Comparison of ENCODE assay signal across 16 cellular contexts in genomic region chr16:85832578-85833539, GRCh38. TPM values are rescaled to one million over a fixed set of nuclear protein-coding genes. Genes with fewer than 3 reads are reported as not detected.
DNase-seq lines count a peak whose midpoint lies in the region; ATAC-seq, FAIRE-seq and TF ChIP-seq lines count a peak whose summit lies in the region.
"Had no signal": no experiment of that assay in that cellular context is flagged by ENCODE, and none has a peak within 500 bp of the region (broad histone marks: within the 10 kb centered on the region; RNA-seq: fewer than 3 reads in every experiment).

No MANE protein-coding gene starts in this region.

- peak; percentile 46 for ATAC-seq in HG03175 (IDR thresholded peaks at IDR 0.05; ENCODE audit: unreplicated experiment)
- peak; percentile 93 for ATAC-seq in GM12878
- ATAC-seq in GM21447 (IDR thresholded peaks at IDR 0.05; ENCODE audit: unreplicated experiment): no peak

- TF ChIP-seq EP300 in GM12878 (IDR thresholded peaks at IDR 0.05; ENCODE audit: borderline replicate concordance in 1 of 2, control insufficient read depth in 1 of 2, low read depth in 2 of 2, low read length in 2 of 2): no peak

- TF ChIP-seq RAD21 in GM12878 (IDR thresholded peaks at IDR 0.05; ENCODE audit: insufficient read depth, low read depth, low read length): no peak

- TF ChIP-seq CTCF in GM12865 (IDR thresholded peaks at IDR 0.05; ENCODE audit: insufficient read depth, low read depth, low read length, missing control alignments) (no peak), GM12878 (IDR thresholded peaks at IDR 0.05 in 2 of 3, conservative IDR thresholded peaks at IDR 0.05 in 1 of 3; ENCODE audit: control insufficient read depth in 2 of 3, extremely low read depth in 1 of 3, insufficient read depth in 1 of 3, low read depth in 3 of 3, low read length in 3 of 3) (peak in 2 of 3 experiments; percentile 6 to 22; a peak in 1 of 6 replicates), esophagus squamous epithelium (IDR thresholded peaks at IDR 0.05) (no peak)

- no peak overlapping the region for H3K9ac ChIP-seq in GM12878 (ENCODE audit: control insufficient read depth, insufficient read depth, low read length)

- H4K20me1 ChIP-seq in GM12878 (ENCODE audit: control insufficient read depth, insufficient read depth): no peaks in the 10 kb centered on the region

- 19% methylated on average over 29 of the region's 29 CpGs for WGBS in GM12878 (ENCODE audit: insufficient coverage, insufficient replicate concordance, low lambda C conversion rate, missing lambda C conversion rate)
- WGBS in esophagus squamous epithelium, 2 donors: 68 to 70% methylated on average over 26 to 28 of the region's 29 CpGs

- TF ChIP-seq POLR2A in GM12878 (IDR thresholded peaks at IDR 0.05; ENCODE audit: low read depth, low read length) (no peak), esophagus squamous epithelium (IDR thresholded peaks at IDR 0.05) (no peak)

- DNase-seq in GM12865 (ENCODE audit: low read depth) (peak; percentile 63), GM12878 (ENCODE audit: low read depth, low spot score) (no peak), pons (ENCODE audit: low spot score) (peak; percentile 58), esophagus squamous epithelium (lab: John Stamatoyannopoulos, UW) (no peak), DMS79 treated with DMSO at 0.1 percent for 48 hours (lab: John Stamatoyannopoulos, UW) (no peak), NCI-H146 (lab: John Stamatoyannopoulos, UW) (no peak)
- DNase-seq: activated CD4-positive, alpha-beta memory T cell treated with anti-CD3 and anti-CD28 coated beads, Interleukin-2, amount 10 ng/mL, durations not matched to agents 7 days and 5 days; DMS153; NCI-H1417 treated with DMSO at 0.1 percent for 48 hours; NCI-H2227 treated with DMSO at 0.1 percent for 48 hours had no signal

- in situ Hi-C loops in GM12878 (cut with MboI): no loop called here

- no peaks in the 10 kb centered on the region for H3K36me3 ChIP-seq in GM12878 (ENCODE audit: control insufficient read depth in 2 of 2, insufficient read depth in 2 of 2, low read length in 1 of 2)
- no peaks in the 10 kb centered on the region for H3K36me3 ChIP-seq in esophagus squamous epithelium
- H3K36me3 ChIP-seq: cardiac muscle cell had no signal

- FAIRE-seq in GM12878 (lab: Jason Lieb, UNC): peak; percentile 38
- FAIRE-seq: endothelial cell of umbilical vein had no signal

- H3K27ac ChIP-seq in GM12878 (ENCODE audit: control insufficient read depth, insufficient read depth) (no peak overlapping the region), esophagus squamous epithelium (peak overlapping the region in 1 of 4 donors; percentile 33)
- H3K27ac ChIP-seq: cardiac muscle cell, HL-60 had no signal

- no peak overlapping the region for H3K4me3 ChIP-seq in GM12865 (ENCODE audit: low read depth, low read length)
- no peak overlapping the region for H3K4me3 ChIP-seq in GM12878
- H3K4me3 ChIP-seq in esophagus squamous epithelium: no peak overlapping the region
- H3K4me3 ChIP-seq: cardiac muscle cell, lung had no signal

- no TSS peak for BruUV-seq in GM12878 (replicated peaks; lab: Mats Ljungman, UMichigan)

- CTCF ChIA-PET in GM12878 (lab: Yijun Ruan, JAX): interaction anchor here (0.9 to 2.2 kb wide), 6 partner anchors 12 to 154 kb away, joined by 3 to 10 read pairs (median 3); no protein-coding TSS in a partner anchor

- no peaks in the 10 kb centered on the region for H3K79me2 ChIP-seq in GM12878 (ENCODE audit: control insufficient read depth, insufficient read depth, low read length)

- SMC1A ChIA-PET in GM12878 (lab: Charles Lee; ENCODE audit: uncharacterized antibody, unreplicated experiment): interaction anchor here (0.6 to 1.6 kb wide), 7 partner anchors 11 to 154 kb away, joined by 3 to 5 read pairs (median 3); no protein-coding TSS in a partner anchor

- POLR2A ChIA-PET in GM12878 (lab: Charles Lee): interaction anchor here (0.6 to 1.1 kb wide), 2 partner anchors 69 to 1524 kb away, joined by 3 to 4 read pairs; no protein-coding TSS in a partner anchor

- H2AFZ ChIP-seq in GM12878 (ENCODE audit: control insufficient read depth, low read depth, low read length): peak overlapping the region; percentile 50; the same call in 1 of the 2 replicates

- peaks cover 12% of the 10 kb centered on the region for H3K4me1 ChIP-seq in GM12878 (ENCODE audit: control insufficient read depth, insufficient read depth, low read length)
- no peaks in the 10 kb centered on the region for H3K4me1 ChIP-seq in esophagus squamous epithelium

- RAD21 ChIA-PET in GM12878 (lab: Charles Lee; ENCODE audit: unreplicated experiment): interaction anchor here (0.9 to 1.5 kb wide), 5 partner anchors 12 to 155 kb away, joined by 3 to 5 read pairs (median 4); no protein-coding TSS in a partner anchor

- peak overlapping the region; percentile 49; the same call in 1 of the 2 replicates for H3K4me2 ChIP-seq in GM12878 (ENCODE audit: control insufficient read depth, insufficient read depth)

- H3K27me3 ChIP-seq in GM12878 (replicated peaks in 1 of 2; ENCODE audit: control insufficient read depth in 2 of 2, insufficient read depth in 2 of 2, low read length in 1 of 2): peaks cover 2 to 3% of the 10 kb centered on the region in 2 experiments; a peak in 3 of 4 replicates
- H3K27me3 ChIP-seq in esophagus squamous epithelium: peaks cover 0 to 78% (median 0%) of the 10 kb centered on the region in 4 donors
- H3K27me3 ChIP-seq: cardiac muscle cell had no signal

- intact Hi-C loops in GM12878 (cut with micrococcal nuclease; ENCODE audit: unreplicated experiment) (no loop called here), esophagus squamous epithelium (cut with DNase I) (no loop called here)

- H3K9me3 ChIP-seq in GM12878 (replicated peaks; ENCODE audit: control insufficient read depth, insufficient read depth, low read length) (no peaks in the 10 kb centered on the region; the same call in 2 of the 3 replicates), esophagus squamous epithelium (no peaks in the 10 kb centered on the region)

TF ChIP-seq in GM12878, 131 proteins besides CTCF, POLR2A, EP300 and RAD21 (continues in another document):
- TF ChIP-seq MEF2B (IDR thresholded peaks at IDR 0.05; ENCODE audit: partially characterized antibody, poor library complexity, severe bottlenecking) (no peak), CREM (IDR thresholded peaks at IDR 0.05; ENCODE audit: low read depth) (peak; percentile 41; the same call in 1 of the 2 replicates), YBX1 (IDR thresholded peaks at IDR 0.05) (no peak), RFX5 (IDR thresholded peaks at IDR 0.05; ENCODE audit: low read depth, low read length) (no peak), HDAC2 (IDR thresholded peaks at IDR 0.05) (no peak), GATAD2B (conservative IDR thresholded peaks at IDR 0.05; ENCODE audit: low read depth) (0 out of 2 replicates have a peak, but pooled peaks have one; percentile 22), NR2F1 (conservative IDR thresholded peaks at IDR 0.05) (no peak), BHLHE40 (IDR thresholded peaks at IDR 0.05; ENCODE audit: borderline replicate concordance in 1 of 2, low read depth in 2 of 2, low read length in 1 of 2) (peak; percentile 8 to 70; a peak in 2 of 4 replicates), FOS (IDR thresholded peaks at IDR 0.05; ENCODE audit: borderline replicate concordance, extremely low read depth, insufficient read length) (no peak)

RNA-seq across cellular contexts. Expression of gene COX4I1, which starts 33.4 kb away (rescaled TPM):
- total RNA-seq in GM12878 (2013; cell fraction: nucleolus; rRNA removed): 57.6 and 65.4 TPM in 2 replicates
- total RNA-seq in GM12878 (2014; rRNA removed) (606 and 612 TPM in 2 replicates), GM12878 (2014; rRNA removed; fragmentation: Illumina TruSeq; extraction: Trizol) (473 and 480 TPM in 2 replicates), GM12878 (2021) (651 and 668 TPM in 2 replicates), esophagus squamous epithelium (100 to 1,000 TPM; 497 to 580 (median 549) TPM)
- 399 TPM for polyA plus RNA-seq in GM12878 (2011; ENCODE audit: low read depth)
- polyA plus RNA-seq in GM12878 (2011; rRNA removed) (723 and 922 TPM in 2 replicates), GM12878 (2014; fragmentation: Illumina TruSeq; extraction: Trizol) (616 and 801 TPM in 2 replicates), GM12878 (2014; fragmentation: Nextera tagmentation; extraction: Ambion mirVana) (1,000 to 10,000 TPM; 1,747 to 1,889 TPM), GM12878 (2014; rRNA removed) (854 and 876 TPM in 2 replicates), GM12878 (2016; fragmentation: Nextera tagmentation; extraction: Ambion mirVana) (100 to 1,000 TPM; 889 to 942 TPM)
- 1,082 and 1,324 TPM in 2 replicates for polyA plus RNA-seq in GM12878 (2011; cell fraction: cytosol; rRNA removed)
- 520 and 608 TPM in 2 replicates for polyA plus RNA-seq in GM12878 (2011; cell fraction: nucleus; rRNA removed)
- polyA plus RNA-seq in GM12878 (2012): 712 and 748 TPM in 2 replicates
- polyA minus RNA-seq in GM12878 (2011; rRNA and poly(A)+ RNA removed): 340 and 443 TPM in 2 replicates
- polyA minus RNA-seq in GM12878 (2011; cell fraction: cytosol; rRNA and poly(A)+ RNA removed): 106 and 140 TPM in 2 replicates
- 58.5 and 67.8 TPM in 2 replicates for polyA minus RNA-seq in GM12878 (2011; cell fraction: nucleus; rRNA and poly(A)+ RNA removed)

RNA-seq across cellular contexts. Expression of gene EMC8, which starts 33.5 kb away (rescaled TPM):
- 32.6 and 34.2 TPM in 2 replicates for total RNA-seq in GM12878 (2013; cell fraction: nucleolus; rRNA removed)
- total RNA-seq in GM12878 (2014; rRNA removed): 29.4 and 29.7 TPM in 2 replicates
- 27.0 and 30.1 TPM in 2 replicates for total RNA-seq in GM12878 (2014; rRNA removed; fragmentation: Illumina TruSeq; extraction: Trizol)
- total RNA-seq in GM12878 (2021): 34.4 and 40.1 TPM in 2 replicates
- 8.0 TPM for polyA plus RNA-seq in GM12878 (2011; ENCODE audit: low read depth)
- polyA plus RNA-seq in GM12878 (2011; rRNA removed): 19.9 and 36.9 TPM in 2 replicates
- polyA plus RNA-seq in GM12878 (2011; cell fraction: cytosol; rRNA removed): 33.4 and 45.7 TPM in 2 replicates
- 30.6 and 33.4 TPM in 2 replicates for polyA plus RNA-seq in GM12878 (2011; cell fraction: nucleus; rRNA removed)
- 11.6 and 14.6 TPM in 2 replicates for polyA plus RNA-seq in GM12878 (2012)
- 14.9 and 17.8 TPM in 2 replicates for polyA plus RNA-seq in GM12878 (2014; fragmentation: Illumina TruSeq; extraction: Trizol)
- polyA plus RNA-seq in GM12878 (2014; fragmentation: Nextera tagmentation; extraction: Ambion mirVana): 10 to 100 TPM in 1 of 2 experiments, 1 to 10 TPM in 1; 7.8 to 16.5 TPM
- polyA plus RNA-seq in GM12878 (2014; rRNA removed): 45.2 and 50.9 TPM in 2 replicates
- 10 to 100 TPM; 59.8 to 62.0 TPM for polyA plus RNA-seq in GM12878 (2016; fragmentation: Nextera tagmentation; extraction: Ambion mirVana)
- polyA minus RNA-seq in GM12878 (2011; rRNA and poly(A)+ RNA removed): 34.0 and 42.8 TPM in 2 replicates
- polyA minus RNA-seq in GM12878 (2011; cell fraction: cytosol; rRNA and poly(A)+ RNA removed): 17.5 and 20.7 TPM in 2 replicates
- polyA minus RNA-seq in GM12878 (2011; cell fraction: nucleus; rRNA and poly(A)+ RNA removed): 14.7 and 35.0 TPM in 2 replicates
- 10 to 100 TPM; 18.7 to 32.4 (median 23.9) TPM for total RNA-seq in esophagus squamous epithelium

Comparison
In these comparisons a context has a peak if more than half of its experiments do, and no peak if none do; other contexts are left out.
1. DNase-seq: peak in GM12865 (single experiment) and pons (single experiment); none in GM12878 (single experiment), esophagus squamous epithelium (single experiment), DMS79 treated with DMSO at 0.1 percent for 48 hours (single experiment) and NCI-H146 (single experiment).
2. CTCF ChIP-seq: peak in GM12878 (2 of 3); none in GM12865 (single experiment) and esophagus squamous epithelium (0 of 6).